In genomic region chr22:23013612-23014011, GRCh38 we compare ENCODE assay signal across 23 cellular contexts.
"Had no signal": no experiment of that assay in that cellular context is flagged by ENCODE, and none has a peak within 500 bp of the region (broad histone marks: within the 10 kb centered on the region; RNA-seq: fewer than 3 reads in every experiment).

No MANE protein-coding gene starts in this region.

- H3K4me1 ChIP-seq: SJCRH30 had no signal

- H3K36me3 ChIP-seq: MG63, SJCRH30 had no signal

- DNase-seq: Karpas-422, KBM-7, MG63, NCI-H1092, NCI-H1105 treated with DMSO at 0.1 percent for 48 hours, NCI-H1417 treated with DMSO at 0.1 percent for 48 hours, NCI-H146, NCI-H1694 treated with DMSO at 0.1 percent for 48 hours, NCI-H1930, NCI-H2081, NCI-H2107, NCI-H2171, NCI-H226, NCI-H446, NCI-H510A, NCI-H524 treated with DMSO at 0.1 percent for 48 hours, NCI-H69, NCI-H774, PC-3, SHP77 treated with DMSO at 0.1 percent for 48 hours, SJCRH30 had no signal

- H3K9me3 ChIP-seq: MG63 had no signal

- H3K4me3 ChIP-seq: MG63, SJCRH30 had no signal

- H3K27ac ChIP-seq: HL-60, RWPE1, SJCRH30 had no signal

- H3K27me3 ChIP-seq: MG63, SJCRH30 had no signal
